ENCODE assay signal across 21 cellular contexts in the genomic region with DNA sequence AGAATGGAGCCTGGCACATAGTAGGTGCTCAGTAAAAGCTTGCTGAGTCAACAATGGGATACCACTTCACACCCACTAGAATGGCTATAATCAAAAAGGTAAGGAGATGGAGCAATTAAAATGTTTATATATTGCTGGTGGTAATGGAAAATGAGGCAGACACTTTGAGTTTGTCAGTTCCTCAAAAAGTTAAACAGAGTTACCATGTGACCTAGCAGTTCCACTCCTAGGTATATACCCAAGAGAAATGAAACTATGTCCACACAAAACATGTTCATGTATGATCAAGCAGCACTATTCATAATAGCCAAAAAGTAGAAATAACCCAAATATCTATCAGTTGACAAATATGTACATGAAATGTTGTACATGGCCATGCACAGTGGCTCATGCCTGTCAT.
"Had no signal": no experiment of that assay in that cellular context is flagged by ENCODE, and none has a peak within 500 bp of the region (broad histone marks: within the 10 kb centered on the region; RNA-seq: fewer than 3 reads in every experiment).

No MANE protein-coding gene starts in this region.

- ATAC-seq: left lobe of liver, sciatic nerve had no signal

- H3K4me2 ChIP-seq: smooth muscle cell had no signal

- H3K4me3 ChIP-seq: lung, smooth muscle cell had no signal

- H3K9me3 Mint-ChIP-seq: activated naive CD4-positive, alpha-beta T cell treated with anti-CD3 and anti-CD28 coated beads, Interleukin-2, amount 10 ng/mL, durations not matched to agents 7 days and 5 days; mesothelial cell of epicardium; nephron; T-helper 2 cell treated with Interferon-gamma antibody and Interleukin-4, amounts not matched to agents 5 μg/mL and 100 μg/mL, for 36 hours had no signal

- H3K4me1 Mint-ChIP-seq: mesothelial cell of epicardium, nephron had no signal

- DNase-seq: activated CD4-positive, alpha-beta T cell treated with anti-CD3 and anti-CD28 coated beads for 1 hour; activated CD8-positive, alpha-beta memory T cell treated with anti-CD3 and anti-CD28 coated beads for 24 hours; activated CD8-positive, alpha-beta memory T cell treated with anti-CD3 and anti-CD28 coated beads, Interleukin-2, amount 50 U/mL, for 48 hours; activated effector memory CD4-positive, alpha-beta T cell treated with Interleukin-2 at 50 U/mL for 16 hours; activated naive CD4-positive, alpha-beta T cell treated with anti-CD3 and anti-CD28 coated beads, Interleukin-2, amount 10 ng/mL, durations not matched to agents 7 days and 5 days; activated T-cell treated with anti-CD3 and anti-CD28 coated beads, Interleukin-2, amount 50 U/mL, for 48 hours; cerebellar nuclear complex; cortex of kidney; effector CD4-positive, alpha-beta T cell; kidney; stimulated activated CD4-positive, alpha-beta T cell treated with anti-CD3 and anti-CD28 coated beads, Interleukin-4, amount 100 ng/mL, for 1 hour; stimulated activated naive CD4-positive, alpha-beta T cell had no signal

- FAIRE-seq: bronchial epithelial cell, frontal cortex, kidney had no signal

- H3K4me3 Mint-ChIP-seq: activated naive CD4-positive, alpha-beta T cell treated with anti-CD3 and anti-CD28 coated beads, Interleukin-2, amount 10 ng/mL, durations not matched to agents 7 days and 5 days; mesothelial cell of epicardium; nephron; T-helper 2 cell treated with Interferon-gamma antibody and Interleukin-4, amounts not matched to agents 5 μg/mL and 100 μg/mL, for 36 hours had no signal

- H3K27ac Mint-ChIP-seq: activated naive CD4-positive, alpha-beta T cell treated with anti-CD3 and anti-CD28 coated beads, Interleukin-2, amount 10 ng/mL, durations not matched to agents 7 days and 5 days; mesothelial cell of epicardium; nephron; T-helper 2 cell treated with Interferon-gamma antibody and Interleukin-4, amounts not matched to agents 5 μg/mL and 100 μg/mL, for 36 hours had no signal

- H3K36me3 Mint-ChIP-seq: activated naive CD4-positive, alpha-beta T cell treated with anti-CD3 and anti-CD28 coated beads, Interleukin-2, amount 10 ng/mL, durations not matched to agents 7 days and 5 days; mesothelial cell of epicardium had no signal
